ENCODE assay signal across 10 cellular contexts in genomic region chr17:80779961-80780380, GRCh38.
DNase-seq lines count a peak whose midpoint lies in the region; ATAC-seq and TF ChIP-seq lines count a peak whose summit lies in the region.
"Had no signal": no experiment of that assay in that cellular context is flagged by ENCODE, and none has a peak within 500 bp of the region (broad histone marks: within the 10 kb centered on the region; RNA-seq: fewer than 3 reads in every experiment).

No MANE protein-coding gene starts in this region.

- H3K27ac ChIP-seq in heart right ventricle (peak overlapping the region in 1 of 10 donors; percentile 46), tibial artery (no peak overlapping the region)

- TF ChIP-seq CTCF in heart right ventricle (IDR thresholded peaks at IDR 0.05), result no peak
- TF ChIP-seq CTCF in tibial artery (IDR thresholded peaks at IDR 0.05), result no peak

- peak overlapping the region; percentile 41 for H3K4me3 Mint-ChIP-seq in activated T-cell treated with anti-CD3 and anti-CD28 coated beads, Interleukin-2, amount 50 U/mL, for 4 hours
- H3K4me3 Mint-ChIP-seq in T-cell, result peak overlapping the region; percentile 46 to 77 (median 50)

- H3K9me3 Mint-ChIP-seq in activated T-cell treated with anti-CD3 and anti-CD28 coated beads, Interleukin-2, amount 50 U/mL, for 4 hours, result no peaks in the 10 kb centered on the region
- H3K9me3 Mint-ChIP-seq in T-cell, result no peaks in the 10 kb centered on the region

- POLR2A ChIA-PET in T-cell (lab: Charles Lee), result no interaction called here

- peaks cover 23% of the 10 kb centered on the region for H3K36me3 Mint-ChIP-seq in activated T-cell treated with anti-CD3 and anti-CD28 coated beads, Interleukin-2, amount 50 U/mL, for 4 hours (ENCODE audit: insufficient read depth)
- H3K36me3 Mint-ChIP-seq in T-cell, result peaks cover 22% of the 10 kb centered on the region

- H3K4me3 ChIP-seq in heart right ventricle, result no peak overlapping the region
- H3K4me3 ChIP-seq in tibial artery, result no peak overlapping the region

- H3K9me3 ChIP-seq in heart right ventricle, result no peaks in the 10 kb centered on the region
- H3K9me3 ChIP-seq in tibial artery, result no peaks in the 10 kb centered on the region
- H3K9me3 ChIP-seq: Caco-2 had no signal

- peak overlapping the region; percentile 89 for H3K27ac Mint-ChIP-seq in T-cell

- H3K27me3 ChIP-seq in heart right ventricle (no peaks in the 10 kb centered on the region), tibial artery (no peaks in the 10 kb centered on the region)

- CTCF ChIA-PET in T-cell (lab: Charles Lee), result no interaction called here

- WGBS in heart right ventricle, 2 donors, result 75 to 77% methylated on average over 16 of the region's 16 CpGs

- DNase-seq in activated T-cell treated with anti-CD3 and anti-CD28 coated beads, Interleukin-2, amount 50 U/mL, for 4 hours, result no peak
- DNase-seq in activated T-cell treated with anti-CD3 and anti-CD28 coated beads, Interleukin-2, amount 50 U/mL, for 1 hour, result no peak
- DNase-seq in T-cell (no peak), heart right ventricle (no peak), tibial artery (peak; percentile 73 to 74), superior temporal gyrus (ENCODE audit: extremely low spot score) (no peak), NCI-H2171 (lab: John Stamatoyannopoulos, UW) (no peak)
- DNase-seq: NK-92 treated with Interleukin-12 subunit alpha and Interleukin-12 subunit beta, amount 100 ng/mL, for 24 hours had no signal

- intact Hi-C loops in heart right ventricle (cut with DNase I) (no loop called here), tibial artery (cut with DNase I; ENCODE audit: low total_unique reads) (no loop called here)

- no peak for ATAC-seq in activated T-cell treated with anti-CD3 and anti-CD28 coated beads, Interleukin-2, amount 50 U/mL, for 4 hours
- no peak for ATAC-seq in T-cell (replicated peaks in 1 of 4)
- peak in 7 of 8 donors; percentile 27 to 68 (median 43) for ATAC-seq in heart right ventricle
- no peak for ATAC-seq in HG03135 (IDR thresholded peaks at IDR 0.05; ENCODE audit: unreplicated experiment)

- H3K4me1 Mint-ChIP-seq in activated T-cell treated with anti-CD3 and anti-CD28 coated beads, Interleukin-2, amount 50 U/mL, for 4 hours (ENCODE audit: low read depth), result peaks cover 64% of the 10 kb centered on the region
- H3K4me1 Mint-ChIP-seq in T-cell, result peaks cover 51 to 72% (median 70%) of the 10 kb centered on the region in 3 donors

- no peaks in the 10 kb centered on the region for H3K27me3 Mint-ChIP-seq in activated T-cell treated with anti-CD3 and anti-CD28 coated beads, Interleukin-2, amount 50 U/mL, for 4 hours (ENCODE audit: low read depth)
- no peaks in the 10 kb centered on the region for H3K27me3 Mint-ChIP-seq in T-cell

- peaks cover 0 to 52% (median 20%) of the 10 kb centered on the region in 9 donors for H3K4me1 ChIP-seq in heart right ventricle
- peaks cover 0 to 42% (median 10%) of the 10 kb centered on the region in 4 donors for H3K4me1 ChIP-seq in tibial artery
- H3K4me1 ChIP-seq: Caco-2 had no signal

- peaks cover 0 to 11% (median 0%) of the 10 kb centered on the region in 9 donors for H3K36me3 ChIP-seq in heart right ventricle
- H3K36me3 ChIP-seq in tibial artery, result peaks cover 0 to 6% (median 0%) of the 10 kb centered on the region in 3 donors

Comparison
In these comparisons a context has a peak if more than half of its experiments do, and no peak if none do; other contexts are left out.
1. ATAC-seq: peak in heart right ventricle (7 of 8); none in activated T-cell treated with anti-CD3 and anti-CD28 coated beads, Interleukin-2, amount 50 U/mL, for 4 hours (0 of 2), T-cell (0 of 4) and HG03135 (single experiment).
2. DNase-seq: peak in tibial artery (2 of 2); none in activated T-cell treated with anti-CD3 and anti-CD28 coated beads, Interleukin-2, amount 50 U/mL, for 4 hours (single experiment), activated T-cell treated with anti-CD3 and anti-CD28 coated beads, Interleukin-2, amount 50 U/mL, for 1 hour (single experiment), T-cell (0 of 34), heart right ventricle (0 of 2), superior temporal gyrus (single experiment) and NCI-H2171 (single experiment).